Comparison of ENCODE assay signal across 17 cellular contexts in the genomic region with DNA sequence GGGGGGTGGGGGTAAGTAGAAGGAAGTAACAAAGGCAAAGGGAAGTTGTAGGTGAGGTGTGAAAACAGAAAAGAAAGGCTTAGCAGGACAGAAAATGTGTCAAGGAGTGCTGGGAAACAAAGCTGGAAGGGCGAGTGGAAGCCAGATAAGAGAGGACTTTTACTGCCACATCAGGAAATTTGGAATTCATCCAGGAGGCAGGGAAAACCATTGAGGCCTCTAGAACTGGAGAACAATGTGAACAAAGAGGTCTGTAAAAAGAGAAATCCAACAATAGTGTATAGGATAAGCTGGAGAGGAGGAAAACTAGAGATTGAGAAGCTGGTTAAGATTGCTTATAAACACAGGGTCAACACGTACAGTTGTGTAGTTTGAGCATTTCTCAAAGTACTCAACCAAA.
"Had no signal": no experiment of that assay in that cellular context is flagged by ENCODE, and none has a peak within 500 bp of the region (broad histone marks: within the 10 kb centered on the region; RNA-seq: fewer than 3 reads in every experiment).

No MANE protein-coding gene starts in this region.

- DNase-seq: effector memory CD8-positive, alpha-beta T cell; esophagus squamous epithelium; foreskin keratinocyte; heart left ventricle; hippocampal formation; kidney glomerular epithelial cell; natural killer cell; right cardiac atrium; small intestine; stimulated activated CD4-positive, alpha-beta T cell treated with anti-CD3 and anti-CD28 coated beads, Interleukin-12 subunit alpha, Interleukin-12 subunit beta, amount 100 ng/mL, for 4 hours; stimulated activated naive CD4-positive, alpha-beta T cell; stomach; thyroid gland had no signal

- H3K36me3 ChIP-seq: esophagus squamous epithelium, heart left ventricle, stomach, thyroid gland, vagina had no signal

- H3K27me3 ChIP-seq: esophagus squamous epithelium, foreskin keratinocyte, heart left ventricle, thyroid gland, vagina had no signal

- H3K4me1 Mint-ChIP-seq: natural killer cell had no signal

- ATAC-seq: effector memory CD8-positive, alpha-beta T cell; foreskin keratinocyte; heart left ventricle; natural killer cell had no signal

- H3K4me1 ChIP-seq: esophagus squamous epithelium, foreskin keratinocyte, heart left ventricle, stomach, thyroid gland, vagina had no signal

- H3K9me3 ChIP-seq: esophagus squamous epithelium, thyroid gland, vagina had no signal

- H3K27me3 Mint-ChIP-seq: dendritic cell treated with granulocyte-macrophage colony-stimulating factor and Interleukin-4, amounts not matched to agents 40 ng/mL and 50 ng/mL, for 4 days had no signal

- H3K4me3 ChIP-seq: esophagus squamous epithelium, heart left ventricle, stomach, thyroid gland, vagina had no signal

- H3K27ac ChIP-seq: esophagus squamous epithelium, foreskin keratinocyte, heart left ventricle, stomach, thyroid gland, vagina had no signal

- H3K4me3 Mint-ChIP-seq: dendritic cell treated with granulocyte-macrophage colony-stimulating factor and Interleukin-4, amounts not matched to agents 40 ng/mL and 50 ng/mL, for 4 days; effector memory CD8-positive, alpha-beta T cell; natural killer cell; neural crest cell; type B pancreatic cell had no signal

- H3K27ac Mint-ChIP-seq: dendritic cell treated with granulocyte-macrophage colony-stimulating factor and Interleukin-4, amounts not matched to agents 40 ng/mL and 50 ng/mL, for 4 days; effector memory CD8-positive, alpha-beta T cell; natural killer cell; type B pancreatic cell had no signal

- H3K36me3 Mint-ChIP-seq: natural killer cell had no signal

- H3K9me3 Mint-ChIP-seq: natural killer cell, type B pancreatic cell had no signal
